Comparison of ENCODE assay signal across 9 cellular contexts in the genomic region with DNA sequence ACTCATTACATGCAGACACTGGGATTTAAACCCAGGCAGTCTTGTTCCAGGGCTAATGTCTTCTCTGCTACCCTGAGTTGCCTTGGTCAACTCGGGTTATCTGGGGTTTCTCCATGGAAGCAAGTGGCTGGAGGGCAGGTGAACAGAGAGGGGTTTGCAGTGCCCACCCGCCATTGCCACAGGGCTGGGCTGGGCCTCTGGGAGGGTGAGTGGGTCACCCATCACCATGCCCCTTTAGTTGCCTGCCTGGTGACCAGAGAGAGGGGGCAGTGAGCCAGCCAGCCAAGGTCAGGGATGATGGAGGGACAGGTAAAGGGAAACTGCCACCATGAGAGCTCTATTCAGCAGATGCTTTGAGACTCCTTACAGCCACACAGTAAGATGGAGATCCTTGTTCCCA. TPM values are rescaled to one million over a fixed set of nuclear protein-coding genes. Genes with fewer than 3 reads are reported as not detected.
"Had no signal": no experiment of that assay in that cellular context is flagged by ENCODE, and none has a peak within 500 bp of the region (broad histone marks: within the 10 kb centered on the region; RNA-seq: fewer than 3 reads in every experiment).

No MANE protein-coding gene starts in this region.

- DNase-seq: GM23248, GOT3, H7, H9, HCEC 1CT, HFFc6 had no signal

- H3K9me3 ChIP-seq: HAP-1 had no signal

- H3K4me3 ChIP-seq: GM23248, GM23338, HAP-1 had no signal

- H3K27ac ChIP-seq: GM23248 had no signal

- H3K36me3 ChIP-seq: HAP-1 had no signal

RNA-seq across cellular contexts. Expression of a gene that starts 53.2 kb away (rescaled TPM):
- total RNA-seq: GM23248, H4, HFFc6 had no signal
- polyA plus RNA-seq: GM23248 had no signal
